ENCODE assay signal across 12 cellular contexts in the genomic region with DNA sequence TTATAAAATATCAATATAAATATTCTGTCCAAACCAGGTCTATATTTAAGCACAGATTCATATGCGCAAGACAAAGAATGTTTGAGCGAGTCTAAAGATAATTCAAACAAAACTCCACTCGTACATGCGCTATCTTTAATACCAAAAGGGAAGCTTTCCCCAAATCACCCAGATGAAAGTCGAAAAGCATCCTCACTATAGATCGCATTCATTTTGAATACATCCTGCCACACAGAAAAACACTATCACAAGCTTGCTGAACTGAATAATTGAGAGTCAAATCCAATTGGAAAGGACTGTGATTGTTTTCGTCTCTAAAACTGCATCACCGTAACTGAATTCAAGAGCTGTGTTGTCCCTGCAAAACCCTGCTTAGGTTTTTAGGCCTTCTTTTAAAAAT. TPM values are rescaled to one million over a fixed set of nuclear protein-coding genes. Genes with fewer than 3 reads are reported as not detected.
A peak's percentile ranks its signal among the peaks of the same experiment; 100 is the strongest.
DNase-seq lines count a peak whose midpoint lies in the region; ATAC-seq and TF ChIP-seq lines count a peak whose summit lies in the region.
"Had no signal": no experiment of that assay in that cellular context is flagged by ENCODE, and none has a peak within 500 bp of the region (broad histone marks: within the 10 kb centered on the region; RNA-seq: fewer than 3 reads in every experiment).

No MANE protein-coding gene starts in this region.

- in situ Hi-C loops in ACHN (cut with HindIII; ENCODE audit: low pct_ligation_motif_present, low pct_unique_long_range_greater_than_20kb, low sequenced_read_pairs): no loop called here

- no peaks in the 10 kb centered on the region for H3K36me3 ChIP-seq in muscle layer of duodenum (ENCODE audit: control insufficient read depth in 1 of 2, insufficient read depth in 2 of 2, low read length in 2 of 2)

- intact Hi-C loops in CD14-positive monocyte (cut with micrococcal nuclease): loop anchor here in 1 of 2 donors (10.0 kb wide), 2 partner anchors 48 to 78 kb away; a partner anchor contains a TSS

- no peak for TF ChIP-seq CTCF in CD14-positive monocyte (IDR thresholded peaks at IDR 0.05)

- H3K9me3 ChIP-seq in muscle layer of duodenum (ENCODE audit: control insufficient read depth in 1 of 2, low read length in 2 of 2): no peaks in the 10 kb centered on the region

- peak overlapping the region; percentile 79 to 92 for H3K4me3 Mint-ChIP-seq in CD14-positive monocyte
- peak overlapping the region; percentile 95 for H3K4me3 Mint-ChIP-seq in T-helper 2 cell treated with Interferon-gamma antibody and Interleukin-4, amounts not matched to agents 5 μg/mL and 100 μg/mL, for 36 hours
- H3K4me3 Mint-ChIP-seq: endodermal cell had no signal

- peaks cover 0 to 3% (median 0%) of the 10 kb centered on the region in 3 donors for H3K27me3 Mint-ChIP-seq in CD14-positive monocyte (ENCODE audit: low read depth in 3 of 3)
- no peaks in the 10 kb centered on the region for H3K27me3 Mint-ChIP-seq in T-helper 2 cell treated with Interferon-gamma antibody and Interleukin-4, amounts not matched to agents 5 μg/mL and 100 μg/mL, for 36 hours (ENCODE audit: low read depth)

- no peaks in the 10 kb centered on the region for H3K27me3 ChIP-seq in muscle layer of duodenum (ENCODE audit: low read depth, low read length)

- DNase-seq in CD14-positive monocyte (ENCODE audit: low spot score) (no peak), ACHN (no peak), SIG-M5 treated with dmso at 0.1 percent for 504 hours (lab: John Stamatoyannopoulos, UW; ENCODE audit: unreplicated experiment) (no peak), AG08396 (ENCODE audit: low spot score) (no peak), DMS79 treated with DMSO at 0.1 percent for 48 hours (lab: John Stamatoyannopoulos, UW) (no peak)
- DNase-seq in T-helper 2 cell treated with Interferon-gamma antibody and Interleukin-4, amounts not matched to agents 5 μg/mL and 100 μg/mL, for 36 hours (ENCODE audit: low spot score): no peak
- DNase-seq: endodermal cell, NCI-H2107 had no signal

- H3K4me1 Mint-ChIP-seq in CD14-positive monocyte: peaks cover 27% of the 10 kb centered on the region
- H3K4me1 Mint-ChIP-seq in T-helper 2 cell treated with Interferon-gamma antibody and Interleukin-4, amounts not matched to agents 5 μg/mL and 100 μg/mL, for 36 hours (ENCODE audit: low read depth): peaks cover 18% of the 10 kb centered on the region
- H3K4me1 Mint-ChIP-seq: endodermal cell had no signal

- peak overlapping the region; percentile 94 to 98 (median 96) for H3K27ac Mint-ChIP-seq in CD14-positive monocyte
- peak overlapping the region; percentile 98 for H3K27ac Mint-ChIP-seq in T-helper 2 cell treated with Interferon-gamma antibody and Interleukin-4, amounts not matched to agents 5 μg/mL and 100 μg/mL, for 36 hours
- H3K27ac Mint-ChIP-seq: endodermal cell had no signal

- peak; percentile 0 for ATAC-seq in GM18909 (IDR thresholded peaks at IDR 0.05; ENCODE audit: poor library complexity, unreplicated experiment)

- peak overlapping the region; percentile 14 to 26 for H3K4me3 ChIP-seq in muscle layer of duodenum (ENCODE audit: low read depth in 1 of 2, low read length in 2 of 2)

- peaks cover 13 to 18% of the 10 kb centered on the region in 2 donors for H3K36me3 Mint-ChIP-seq in CD14-positive monocyte
- peaks cover 13% of the 10 kb centered on the region for H3K36me3 Mint-ChIP-seq in T-helper 2 cell treated with Interferon-gamma antibody and Interleukin-4, amounts not matched to agents 5 μg/mL and 100 μg/mL, for 36 hours (ENCODE audit: low read depth)

- H3K9me3 Mint-ChIP-seq in CD14-positive monocyte: peaks cover 0 to 4% (median 0%) of the 10 kb centered on the region in 7 donors
- no peaks in the 10 kb centered on the region for H3K9me3 Mint-ChIP-seq in T-helper 2 cell treated with Interferon-gamma antibody and Interleukin-4, amounts not matched to agents 5 μg/mL and 100 μg/mL, for 36 hours
- H3K9me3 Mint-ChIP-seq: endodermal cell had no signal

- H3K27ac ChIP-seq in muscle layer of duodenum (ENCODE audit: low read length): peak overlapping the region; percentile 67
- H3K27ac ChIP-seq: RWPE1, VCaP had no signal

- H3K4me1 ChIP-seq in muscle layer of duodenum (ENCODE audit: control insufficient read depth in 1 of 2, insufficient read depth in 2 of 2, low read length in 2 of 2): no peaks in the 10 kb centered on the region

RNA-seq across cellular contexts. Expression of a gene that starts 0.7 kb away (rescaled TPM):
- polyA plus RNA-seq in CD14-positive monocyte: 10 to 100 TPM; 22.2 to 28.7 TPM
